ENCODE assay signal across 8 cellular contexts in the genomic region with DNA sequence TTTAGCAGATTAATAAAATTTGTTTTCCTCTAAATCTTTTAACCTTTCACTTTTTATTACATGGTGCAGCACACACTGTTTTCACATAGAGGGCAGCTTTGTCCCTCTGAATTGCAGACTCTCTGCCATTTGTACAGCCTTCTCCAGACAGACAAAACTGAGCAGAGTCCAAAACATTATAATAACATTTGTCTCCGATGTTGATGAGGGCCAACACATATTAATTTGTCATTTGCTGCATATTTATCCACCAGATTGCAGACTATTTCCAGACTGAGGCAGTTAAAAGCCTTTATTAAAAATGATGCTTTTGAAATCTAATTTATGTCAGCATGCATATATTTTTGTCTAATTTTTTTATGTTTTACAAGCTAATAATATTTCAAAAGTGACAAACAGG.
DNase-seq lines count a peak whose midpoint lies in the region; ATAC-seq and TF ChIP-seq lines count a peak whose summit lies in the region.

No MANE protein-coding gene starts in this region.

- POLR2A ChIA-PET in MCF 10A (lab: Yijun Ruan, JAX), result no interaction called here

- H3K9me3 Mint-ChIP-seq in MCF 10A (ENCODE audit: unreplicated experiment), result peaks cover 7% of the 10 kb centered on the region
- H3K9me3 Mint-ChIP-seq in stimulated activated naive B cell treated with anti-CD40 and anti-IgM and Interleukin-4, amounts not matched to agents 10 μg/mL and 1 μg/mL and 100 μg/mL, for 72 hours, result peaks cover 0 to 2% of the 10 kb centered on the region in 2 donors

- no peaks in the 10 kb centered on the region for H3K27me3 Mint-ChIP-seq in MCF 10A (ENCODE audit: insufficient read depth, unreplicated experiment)
- H3K27me3 Mint-ChIP-seq in stimulated activated naive B cell treated with anti-CD40 and anti-IgM and Interleukin-4, amounts not matched to agents 10 μg/mL and 1 μg/mL and 100 μg/mL, for 72 hours, result no peaks in the 10 kb centered on the region

- peak overlapping the region; percentile 55 for H3K9ac ChIP-seq in skeletal muscle satellite cell (ENCODE audit: low read depth, low read length)

- H3K36me3 ChIP-seq in breast epithelium, result no peaks in the 10 kb centered on the region
- no peaks in the 10 kb centered on the region for H3K36me3 ChIP-seq in skeletal muscle satellite cell (ENCODE audit: insufficient read depth, low read length)

- H3K27ac ChIP-seq in breast epithelium, result no peak overlapping the region

- no peak for ATAC-seq in GM21423 (IDR thresholded peaks at IDR 0.05; ENCODE audit: unreplicated experiment)
- no peak for ATAC-seq in stimulated activated naive B cell treated with anti-CD40 and anti-IgM and Interleukin-4, amounts not matched to agents 10 μg/mL and 1 μg/mL and 100 μg/mL, for 72 hours (replicated peaks)

- no peak overlapping the region for H3K4me3 Mint-ChIP-seq in MCF 10A (ENCODE audit: unreplicated experiment)
- H3K4me3 Mint-ChIP-seq in stimulated activated naive B cell treated with anti-CD40 and anti-IgM and Interleukin-4, amounts not matched to agents 10 μg/mL and 1 μg/mL and 100 μg/mL, for 72 hours, result no peak overlapping the region

- BruUV-seq in MCF 10A (replicated peaks; lab: Mats Ljungman, UMichigan), result no TSS peak

- H3K27ac Mint-ChIP-seq in MCF 10A (ENCODE audit: low read depth, unreplicated experiment), result no peak overlapping the region
- no peak overlapping the region for H3K27ac Mint-ChIP-seq in stimulated activated naive B cell treated with anti-CD40 and anti-IgM and Interleukin-4, amounts not matched to agents 10 μg/mL and 1 μg/mL and 100 μg/mL, for 72 hours

- no peak for TF ChIP-seq POLR2A in breast epithelium (IDR thresholded peaks at IDR 0.05)

- H3K4me3 ChIP-seq in breast epithelium (no peak overlapping the region), fibroblast of villous mesenchyme (ENCODE audit: low read depth, low read length) (no peak overlapping the region), skeletal muscle satellite cell (ENCODE audit: low read length) (no peak overlapping the region)

- no peaks in the 10 kb centered on the region for H3K9me3 ChIP-seq in breast epithelium
- no peaks in the 10 kb centered on the region for H3K9me3 ChIP-seq in skeletal muscle satellite cell (replicated peaks; ENCODE audit: low read length)

- intact Hi-C loops in MCF 10A (cut with micrococcal nuclease) (loop anchor here (2.0 to 10.0 kb wide), 3 partner anchors 253 to 457 kb away; no protein-coding TSS in a partner anchor), breast epithelium (cut with DNase I; ENCODE audit: low total_unique reads) (no loop called here)

- peak overlapping the region; percentile 46 for H3K4me2 ChIP-seq in skeletal muscle satellite cell (ENCODE audit: low read length)

- peak; percentile 43 for DNase-seq in MCF 10A (ENCODE audit: unreplicated experiment)
- DNase-seq in breast epithelium (ENCODE audit: low spot score in 2 of 2), result no peak
- peak; percentile 13 to 49 for DNase-seq in SHP77 (lab: John Stamatoyannopoulos, UW)
- peak; percentile 21 for DNase-seq in fibroblast of villous mesenchyme (ENCODE audit: low read depth)
- no peak for DNase-seq in ecto neural progenitor cell (ENCODE audit: low spot score)
- DNase-seq in stimulated activated naive B cell treated with anti-CD40 and anti-IgM and Interleukin-4, amounts not matched to agents 10 μg/mL and 1 μg/mL and 100 μg/mL, for 72 hours, result no peak

- H3K4me1 ChIP-seq in breast epithelium (no peaks in the 10 kb centered on the region), skeletal muscle satellite cell (ENCODE audit: control insufficient read depth, insufficient read depth, low read length) (peaks cover 23% of the 10 kb centered on the region)

- peaks cover 6% of the 10 kb centered on the region for H3K36me3 Mint-ChIP-seq in MCF 10A (ENCODE audit: insufficient read depth, unreplicated experiment)
- H3K36me3 Mint-ChIP-seq in stimulated activated naive B cell treated with anti-CD40 and anti-IgM and Interleukin-4, amounts not matched to agents 10 μg/mL and 1 μg/mL and 100 μg/mL, for 72 hours, result no peaks in the 10 kb centered on the region

- TF ChIP-seq CTCF in MCF 10A (IDR thresholded peaks at IDR 0.05; ENCODE audit: unreplicated experiment) (peak; percentile 44), breast epithelium (IDR thresholded peaks at IDR 0.05) (no peak), fibroblast of villous mesenchyme (IDR thresholded peaks at IDR 0.05; ENCODE audit: insufficient read depth, low read depth, low read length) (peak; percentile 45)

- H3K27me3 ChIP-seq in breast epithelium, result no peaks in the 10 kb centered on the region
- no peaks in the 10 kb centered on the region for H3K27me3 ChIP-seq in skeletal muscle satellite cell (ENCODE audit: control insufficient read depth, insufficient read depth, low read length)

- CTCF ChIA-PET in MCF 10A (lab: Yijun Ruan, JAX), result interaction anchor here (0.6 to 2.5 kb wide), 10 partner anchors 11 to 1053 kb away, joined by 3 to 12 read pairs (median 3); no protein-coding TSS in a partner anchor

- peaks cover 13% of the 10 kb centered on the region for H3K4me1 Mint-ChIP-seq in MCF 10A (ENCODE audit: insufficient read depth, unreplicated experiment)
- H3K4me1 Mint-ChIP-seq in stimulated activated naive B cell treated with anti-CD40 and anti-IgM and Interleukin-4, amounts not matched to agents 10 μg/mL and 1 μg/mL and 100 μg/mL, for 72 hours, result no peaks in the 10 kb centered on the region

Comparison
In these comparisons a context has a peak if more than half of its experiments do, and no peak if none do; other contexts are left out.
1. DNase-seq: peak in MCF 10A (single experiment), SHP77 (2 of 2) and fibroblast of villous mesenchyme (single experiment); none in breast epithelium (0 of 2), ecto neural progenitor cell (single experiment) and stimulated activated naive B cell treated with anti-CD40 and anti-IgM and Interleukin-4, amounts not matched to agents 10 μg/mL and 1 μg/mL and 100 μg/mL, for 72 hours (single experiment).
2. CTCF ChIP-seq: peak in MCF 10A (single experiment) and fibroblast of villous mesenchyme (single experiment); none in breast epithelium (0 of 3).